ENCODE assay signal across 2 cellular contexts in genomic region chrX:71282514-71283408, GRCh38.
A peak's percentile ranks its signal among the peaks of the same experiment; 100 is the strongest.
TF ChIP-seq lines count a peak whose summit lies in the region.

No MANE protein-coding gene starts in this region.

TF ChIP-seq in endothelial cell of umbilical vein, 7 proteins besides CTCF, POLR2A, EP300 and RAD21:
- TF ChIP-seq JUN (IDR thresholded peaks at IDR 0.05; ENCODE audit: borderline replicate concordance, insufficient read depth, insufficient read length, low read depth) (no peak), MAX (IDR thresholded peaks at IDR 0.05; ENCODE audit: insufficient read depth, insufficient read length) (no peak), POLR2AphosphoS5 (IDR thresholded peaks at IDR 0.05; ENCODE audit: insufficient read depth, low read depth, low read length) (no peak), GATA2 (IDR thresholded peaks at IDR 0.05; ENCODE audit: insufficient read depth, insufficient read length, low read depth, low read length) (no peak), MYC (IDR thresholded peaks at IDR 0.05; ENCODE audit: low read depth, low read length) (no peak), EZH2 (IDR thresholded peaks at IDR 0.05; ENCODE audit: borderline replicate concordance, low read depth, low read length, severe bottlenecking) (no peak)

TF ChIP-seq in neural cell, 6 proteins besides CTCF, POLR2A, EP300 and RAD21:
- peak; percentile 19 for TF ChIP-seq MXI1 (conservative IDR thresholded peaks at IDR 0.05; ENCODE audit: poor library complexity, severe bottlenecking)
- no peak for TF ChIP-seq EZH2 (IDR thresholded peaks at IDR 0.05; ENCODE audit: borderline replicate concordance, insufficient read depth, low read length, poor library complexity, severe bottlenecking)
